Comparison of ENCODE assay signal across 16 cellular contexts in genomic region chr2:43068053-43068471, GRCh38.
DNase-seq lines count a peak whose midpoint lies in the region; ATAC-seq and TF ChIP-seq lines count a peak whose summit lies in the region.
"Had no signal": no experiment of that assay in that cellular context is flagged by ENCODE, and none has a peak within 500 bp of the region (broad histone marks: within the 10 kb centered on the region; RNA-seq: fewer than 3 reads in every experiment).

No MANE protein-coding gene starts in this region.

- H4K8ac ChIP-seq in IMR-90 (ENCODE audit: low read depth in 2 of 2, low read length in 2 of 2), result no peak overlapping the region

- H3K79me1 ChIP-seq in IMR-90 (ENCODE audit: low read depth in 1 of 2, low read length in 2 of 2), result no peaks in the 10 kb centered on the region

- H2AFZ ChIP-seq in IMR-90 (replicated peaks; ENCODE audit: low read length, poor library complexity), result no peak overlapping the region

- WGBS in IMR-90 (ENCODE audit: extremely low coverage in 2 of 2, insufficient read length in 1 of 2), 2 experiments, result 85% methylated on average over 19 of the region's 48 CpGs; no CpG with 5 or more reads in 1 of the 2 experiments
- WGBS in right lobe of liver (ENCODE audit: insufficient coverage, low coverage, low lambda C conversion rate, missing lambda C conversion rate), result 80% methylated on average over 15 of the region's 48 CpGs

- no peak overlapping the region for H4K5ac ChIP-seq in IMR-90 (ENCODE audit: low read depth, low read length)

- H2AK5ac ChIP-seq in IMR-90 (ENCODE audit: low read depth, low read length), result 0 out of 2 replicates have a peak overlapping the region, but pooled peaks have one; percentile 37

- POLR2A ChIA-PET in IMR-90 (lab: Charles Lee; ENCODE audit: unreplicated experiment), result no interaction called here

- H4K91ac ChIP-seq in IMR-90 (ENCODE audit: insufficient read depth, low read depth, low read length), result no peak overlapping the region

- H2BK15ac ChIP-seq in IMR-90 (ENCODE audit: low read depth, low read length), result no peak overlapping the region

- no peak overlapping the region for H3K4me2 ChIP-seq in IMR-90 (ENCODE audit: low read depth, low read length)

- no peak overlapping the region for H2BK20ac ChIP-seq in IMR-90 (ENCODE audit: low read depth, low read length)

- H3K9me1 ChIP-seq in IMR-90 (ENCODE audit: insufficient read depth, low read length), result peaks cover 12% of the 10 kb centered on the region

- no TSS peak for BruUV-seq in IMR-90 (replicated peaks; lab: Mats Ljungman, UMichigan)

- TF ChIP-seq POLR2A in IMR-90 (IDR thresholded peaks at IDR 0.05; ENCODE audit: low read depth, low read length) (no peak), right lobe of liver (IDR thresholded peaks at IDR 0.05) (no peak)

- no peaks in the 10 kb centered on the region for H3K27me3 ChIP-seq in IMR-90 (ENCODE audit: control insufficient read depth, insufficient read depth, low read length)
- H3K27me3 ChIP-seq in brain microvascular endothelial cell (replicated peaks), result no peaks in the 10 kb centered on the region
- H3K27me3 ChIP-seq in right lobe of liver, result no peaks in the 10 kb centered on the region
- no peaks in the 10 kb centered on the region for H3K27me3 ChIP-seq in MG63

- H3K4me1 ChIP-seq in IMR-90 (ENCODE audit: control insufficient read depth, insufficient read depth, low read length) (peaks cover 12% of the 10 kb centered on the region), right lobe of liver (no peaks in the 10 kb centered on the region)

- H3K36me3 ChIP-seq in IMR-90 (ENCODE audit: control insufficient read depth, insufficient read depth, low read length), result no peaks in the 10 kb centered on the region
- H3K36me3 ChIP-seq in brain microvascular endothelial cell (replicated peaks), result no peaks in the 10 kb centered on the region
- H3K36me3 ChIP-seq in right lobe of liver, result no peaks in the 10 kb centered on the region
- H3K36me3 ChIP-seq in MG63, result no peaks in the 10 kb centered on the region

- H3K4ac ChIP-seq in IMR-90 (ENCODE audit: low read depth, low read length), result no peak overlapping the region

- dilution Hi-C loops in IMR-90 (cut with HindIII; ENCODE audit: low sequenced_read_pairs, unreplicated experiment), result no loop called here

- ATAC-seq in IMR-90 (ENCODE audit: low read depth), result no peak
- ATAC-seq in right lobe of liver, result no peak
- no peak for ATAC-seq in GM21381 (IDR thresholded peaks at IDR 0.05; ENCODE audit: unreplicated experiment)
- ATAC-seq: activated CD4-positive, alpha-beta T cell treated with anti-CD3 and anti-CD28 coated beads for 36 hours; left colon had no signal

- no peaks in the 10 kb centered on the region for H4K20me1 ChIP-seq in IMR-90 (ENCODE audit: insufficient read depth, low read length)

- no peak overlapping the region for H3K18ac ChIP-seq in IMR-90 (ENCODE audit: low read depth, low read length)

- intact Hi-C loops in IMR-90 (cut with micrococcal nuclease) (no loop called here), right lobe of liver (cut with DNase I) (no loop called here)

- H2BK120ac ChIP-seq in IMR-90 (ENCODE audit: low read depth, low read length), result no peak overlapping the region; the same call in 1 of the 2 replicates

- CTCF ChIA-PET in IMR-90 (lab: Yijun Ruan, JAX), result no interaction called here

- DNase-seq in IMR-90 (no peak), brain microvascular endothelial cell (no peak), right lobe of liver (peak in 2 of 3 donors; percentile 34 to 54), retina (peak; percentile 91), MG63 (no peak), NCI-H2196 treated with DMSO at 0.1 percent for 48 hours (lab: John Stamatoyannopoulos, UW; ENCODE audit: unreplicated experiment) (no peak), KG1 (lab: John Stamatoyannopoulos, UW) (no peak)
- DNase-seq: activated CD4-positive, alpha-beta T cell treated with anti-CD3 and anti-CD28 coated beads for 36 hours; hippocampal formation; left colon; NCI-H187; NCI-H524 treated with DMSO at 0.1 percent for 48 hours; stimulated activated CD4-positive, alpha-beta T cell treated with anti-CD3 and anti-CD28 coated beads, Interleukin-2, amount 100 ng/mL, for 24 hours; T1000 had no signal

- TF ChIP-seq CTCF in IMR-90 (conservative IDR thresholded peaks at IDR 0.05; ENCODE audit: low read depth, low read length), result no peak
- TF ChIP-seq CTCF in brain microvascular endothelial cell (IDR thresholded peaks at IDR 0.05; ENCODE audit: low read depth, low read length, missing control alignments), result no peak
- TF ChIP-seq CTCF in right lobe of liver (IDR thresholded peaks at IDR 0.05), result no peak

- no peak overlapping the region for H3K4me3 ChIP-seq in IMR-90 (ENCODE audit: insufficient read depth, low read depth, low read length)
- peak overlapping the region; percentile 22 for H3K4me3 ChIP-seq in brain microvascular endothelial cell (ENCODE audit: low read depth, low read length)
- H3K4me3 ChIP-seq in right lobe of liver, result no peak overlapping the region
- H3K4me3 ChIP-seq in MG63, result no peak overlapping the region
- H3K4me3 ChIP-seq: SK-N-MC had no signal

- H3K27ac ChIP-seq in IMR-90 (ENCODE audit: insufficient read depth, low read length) (no peak overlapping the region), brain microvascular endothelial cell (no peak overlapping the region), right lobe of liver (no peak overlapping the region)
- H3K27ac ChIP-seq: SK-N-MC had no signal

- no peak overlapping the region for H3K9ac ChIP-seq in IMR-90 (ENCODE audit: low read depth, low read length)

- TF ChIP-seq RAD21 in IMR-90 (IDR thresholded peaks at IDR 0.05; ENCODE audit: low read length), result no peak

- in situ Hi-C loops in IMR-90 (cut with MboI; ENCODE audit: low sequenced_read_pairs) (no loop called here), brain microvascular endothelial cell (cut with HindIII; ENCODE audit: low pct_ligation_motif_present, low sequenced_read_pairs) (no loop called here)

- no peak overlapping the region for H3K56ac ChIP-seq in IMR-90 (ENCODE audit: extremely low read depth, insufficient read depth, low read length)

- no peak overlapping the region for H3K23ac ChIP-seq in IMR-90 (ENCODE audit: low read depth, low read length)

- peak overlapping the region; percentile 19 for H2AK9ac ChIP-seq in IMR-90 (replicated peaks; ENCODE audit: low read depth, low read length, poor library complexity)

- H3K9me3 ChIP-seq in IMR-90 (ENCODE audit: control insufficient read depth, insufficient read depth, low read length), result no peaks in the 10 kb centered on the region
- no peaks in the 10 kb centered on the region for H3K9me3 ChIP-seq in right lobe of liver
- H3K9me3 ChIP-seq in MG63, result peaks cover 2% of the 10 kb centered on the region; the same call in 1 of the 2 replicates

- no peak overlapping the region for H3K14ac ChIP-seq in IMR-90 (replicated peaks; ENCODE audit: low read depth, low read length)

- H2BK5ac ChIP-seq in IMR-90 (ENCODE audit: low read depth, low read length, poor library complexity, severe bottlenecking), result no peak overlapping the region

TF ChIP-seq in IMR-90, 13 proteins besides CTCF, POLR2A, EP300 and RAD21:
- TF ChIP-seq USF2 (IDR thresholded peaks at IDR 0.05; ENCODE audit: low read depth, low read length) (no peak), NFE2L2 (IDR thresholded peaks at IDR 0.05; ENCODE audit: low read depth, low read length) (no peak), RCOR1 (IDR thresholded peaks at IDR 0.05; ENCODE audit: insufficient replicate concordance, low read length) (no peak), MAZ (IDR thresholded peaks at IDR 0.05; ENCODE audit: borderline replicate concordance, low read depth, low read length) (no peak), BHLHE40 (IDR thresholded peaks at IDR 0.05; ENCODE audit: low read depth, low read length) (no peak), SMC3 (IDR thresholded peaks at IDR 0.05; ENCODE audit: low read depth, low read length) (no peak), FOS (IDR thresholded peaks at IDR 0.05; ENCODE audit: low read depth, low read length) (no peak), RFX5 (IDR thresholded peaks at IDR 0.05; ENCODE audit: low read depth, low read length) (no peak), MAFK (IDR thresholded peaks at IDR 0.05; ENCODE audit: low read depth, low read length) (no peak), ELK1 (IDR thresholded peaks at IDR 0.05; ENCODE audit: borderline replicate concordance, low read depth, low read length) (no peak), CEBPB (IDR thresholded peaks at IDR 0.05; ENCODE audit: low read depth, low read length) (no peak)
TF ChIP-seq in IMR-90: peak in this region for 0.

Comparison
In these comparisons a context has a peak if more than half of its experiments do, and no peak if none do; other contexts are left out.
1. DNase-seq: peak in right lobe of liver (2 of 3) and retina (single experiment); none in IMR-90 (single experiment), brain microvascular endothelial cell (single experiment), MG63 (single experiment), NCI-H2196 treated with DMSO at 0.1 percent for 48 hours (single experiment) and KG1 (single experiment).